In the genomic region with DNA sequence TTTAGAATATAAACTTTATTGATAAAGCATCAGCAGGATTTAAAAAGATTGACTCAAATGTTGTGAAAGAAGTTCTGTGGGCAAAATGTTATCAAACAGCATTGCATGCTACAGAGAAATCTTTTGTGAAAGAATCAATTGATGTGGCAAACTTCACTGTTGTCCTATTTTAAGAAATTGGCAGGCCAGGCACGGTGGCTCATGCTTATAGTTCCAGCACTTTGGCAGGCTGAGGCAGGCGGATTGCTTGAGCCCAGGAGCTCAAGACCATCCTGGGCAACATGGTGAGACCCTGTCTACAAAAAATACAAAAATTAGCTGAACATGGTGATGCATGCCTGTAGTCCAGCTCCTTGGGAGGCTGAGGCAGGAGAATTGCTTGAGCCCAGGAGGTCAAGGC, we compare ENCODE assay signal across 1 cellular context.
TF ChIP-seq lines count a peak whose summit lies in the region.

No MANE protein-coding gene starts in this region.

TF ChIP-seq in WTC11, 78 proteins besides CTCF, POLR2A, EP300 and RAD21 (continued from another document):
- TF ChIP-seq, protein P1, sequence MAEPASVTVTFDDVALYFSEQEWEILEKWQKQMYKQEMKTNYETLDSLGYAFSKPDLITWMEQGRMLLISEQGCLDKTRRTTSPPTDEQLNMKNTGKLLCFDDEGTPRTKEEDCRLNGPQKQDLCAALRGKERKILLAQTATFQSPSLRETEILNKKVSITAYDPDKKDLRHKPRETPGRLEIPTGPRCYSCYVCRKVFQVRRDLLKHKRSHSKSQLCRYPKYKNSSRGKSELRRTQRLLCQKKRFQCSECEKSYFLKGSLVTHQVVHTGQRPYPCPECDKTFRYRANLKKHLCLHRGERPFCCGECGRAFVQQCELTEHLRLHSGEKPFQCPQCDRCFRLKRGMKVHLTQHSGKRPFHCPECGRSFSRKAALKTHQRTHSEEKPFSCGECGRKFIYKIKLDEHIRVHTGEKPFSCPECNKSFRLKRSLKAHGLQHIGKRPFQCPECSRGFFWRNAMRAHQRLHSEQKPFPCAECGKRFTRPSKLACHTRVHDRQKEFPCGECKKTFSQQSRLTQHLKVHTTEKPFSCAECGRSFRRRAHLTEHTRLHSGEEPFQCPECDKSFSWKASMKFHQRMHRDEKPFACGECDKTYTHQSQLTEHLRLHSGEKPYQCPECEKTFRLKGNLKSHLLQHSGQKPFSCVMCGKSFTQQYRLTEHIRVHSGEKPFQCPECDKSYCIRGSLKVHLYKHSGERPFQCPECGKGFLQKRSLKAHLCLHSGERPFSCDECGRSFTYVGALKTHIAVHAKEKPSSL (CRISPR knock-in tag; conservative IDR thresholded peaks at IDR 0.05) = no peak
- TF ChIP-seq ZNF416 (CRISPR knock-in tag; IDR thresholded peaks at IDR 0.05) = no peak
- TF ChIP-seq ZNF121 (CRISPR knock-in tag; IDR thresholded peaks at IDR 0.05) = no peak
